Comparison of ENCODE assay signal across 1 cellular context in the genomic region with DNA sequence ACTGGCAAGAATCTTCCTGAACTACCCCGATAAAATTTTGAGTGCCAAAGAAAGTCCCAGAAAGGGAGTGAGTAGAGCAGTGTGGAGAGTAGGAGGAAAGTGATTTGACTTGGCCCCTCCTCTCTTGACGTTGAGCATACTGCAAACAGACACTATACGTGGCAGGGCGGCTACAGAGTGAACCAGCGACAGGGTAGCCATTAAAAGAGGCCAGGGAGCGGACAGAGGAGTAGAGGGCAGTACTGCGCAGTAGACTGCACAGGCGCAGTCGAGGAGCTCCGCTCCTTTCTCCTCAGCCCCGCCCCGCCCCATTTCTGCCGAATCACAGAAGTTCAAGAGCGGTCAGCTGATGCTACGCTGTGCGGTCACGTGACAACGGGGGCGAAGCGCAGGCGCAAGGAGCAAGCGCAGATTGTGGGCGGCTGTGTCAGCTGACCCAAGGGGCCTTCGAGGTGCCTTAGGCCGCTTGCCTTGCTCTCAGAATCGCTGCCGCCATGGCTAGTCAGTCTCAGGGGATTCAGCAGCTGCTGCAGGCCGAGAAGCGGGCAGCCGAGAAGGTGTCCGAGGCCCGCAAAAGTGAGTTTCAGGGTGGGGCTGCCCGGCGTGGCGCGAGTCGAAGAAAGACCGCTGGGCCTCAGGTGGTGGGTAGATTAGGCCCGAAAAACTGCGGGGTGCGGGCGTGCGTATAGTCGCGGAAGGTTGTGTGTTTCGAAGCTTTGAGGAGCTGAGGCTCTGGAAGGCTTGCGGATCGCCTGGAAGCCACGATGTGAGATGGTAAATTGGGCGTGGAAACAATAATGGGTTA.
A peak's percentile ranks its signal among the peaks of the same experiment; 100 is the strongest.
TF ChIP-seq lines count a peak whose summit lies in the region.

A gene with protein sequence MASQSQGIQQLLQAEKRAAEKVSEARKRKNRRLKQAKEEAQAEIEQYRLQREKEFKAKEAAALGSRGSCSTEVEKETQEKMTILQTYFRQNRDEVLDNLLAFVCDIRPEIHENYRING (plus strand): TSS at position 425 of the 805 bp plus-strand sequence. CDS start 70 bp downstream, at position 495.

TF ChIP-seq in K562, 482 proteins besides CTCF, POLR2A, EP300 and RAD21 (continued from another document and continues in another):
- TF ChIP-seq, protein P1, sequence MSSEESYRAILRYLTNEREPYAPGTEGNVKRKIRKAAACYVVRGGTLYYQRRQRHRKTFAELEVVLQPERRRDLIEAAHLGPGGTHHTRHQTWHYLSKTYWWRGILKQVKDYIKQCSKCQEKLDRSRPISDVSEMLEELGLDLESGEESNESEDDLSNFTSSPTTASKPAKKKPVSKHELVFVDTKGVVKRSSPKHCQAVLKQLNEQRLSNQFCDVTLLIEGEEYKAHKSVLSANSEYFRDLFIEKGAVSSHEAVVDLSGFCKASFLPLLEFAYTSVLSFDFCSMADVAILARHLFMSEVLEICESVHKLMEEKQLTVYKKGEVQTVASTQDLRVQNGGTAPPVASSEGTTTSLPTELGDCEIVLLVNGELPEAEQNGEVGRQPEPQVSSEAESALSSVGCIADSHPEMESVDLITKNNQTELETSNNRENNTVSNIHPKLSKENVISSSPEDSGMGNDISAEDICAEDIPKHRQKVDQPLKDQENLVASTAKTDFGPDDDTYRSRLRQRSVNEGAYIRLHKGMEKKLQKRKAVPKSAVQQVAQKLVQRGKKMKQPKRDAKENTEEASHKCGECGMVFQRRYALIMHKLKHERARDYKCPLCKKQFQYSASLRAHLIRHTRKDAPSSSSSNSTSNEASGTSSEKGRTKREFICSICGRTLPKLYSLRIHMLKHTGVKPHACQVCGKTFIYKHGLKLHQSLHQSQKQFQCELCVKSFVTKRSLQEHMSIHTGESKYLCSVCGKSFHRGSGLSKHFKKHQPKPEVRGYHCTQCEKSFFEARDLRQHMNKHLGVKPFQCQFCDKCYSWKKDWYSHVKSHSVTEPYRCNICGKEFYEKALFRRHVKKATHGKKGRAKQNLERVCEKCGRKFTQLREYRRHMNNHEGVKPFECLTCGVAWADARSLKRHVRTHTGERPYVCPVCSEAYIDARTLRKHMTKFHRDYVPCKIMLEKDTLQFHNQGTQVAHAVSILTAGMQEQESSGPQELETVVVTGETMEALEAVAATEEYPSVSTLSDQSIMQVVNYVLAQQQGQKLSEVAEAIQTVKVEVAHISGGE (CRISPR knock-in tag; IDR thresholded peaks at IDR 0.05) = peak in 2 of 3 experiments; percentile 29 to 59; a peak in 2 of 6 replicates
- TF ChIP-seq ZNF785 (CRISPR knock-in tag; IDR thresholded peaks at IDR 0.05) (no peak), ZFP30 (CRISPR knock-in tag; IDR thresholded peaks at IDR 0.05; ENCODE audit: borderline replicate concordance) (no peak), LCOR (CRISPR knock-in tag; IDR thresholded peaks at IDR 0.05) (peak; percentile 50; the same call in 1 of the 2 replicates), HEY1 (CRISPR knock-in tag; IDR thresholded peaks at IDR 0.05; ENCODE audit: borderline replicate concordance) (no peak), BRD9 (IDR thresholded peaks at IDR 0.05; ENCODE audit: low read depth, partially characterized antibody) (peak; percentile 46), SIN3A (IDR thresholded peaks at IDR 0.05; ENCODE audit: borderline replicate concordance in 2 of 2, control insufficient read depth in 1 of 2, low read depth in 2 of 2, low read length in 2 of 2) (peak; percentile 90 to 96; a peak in 3 of 4 replicates), CHD1 (IDR thresholded peaks at IDR 0.05; ENCODE audit: low read length) (no peak), ESRRB (CRISPR knock-in tag; IDR thresholded peaks at IDR 0.05; ENCODE audit: borderline replicate concordance) (no peak), MTA2 (IDR thresholded peaks at IDR 0.05; ENCODE audit: low read depth) (no peak), BHLHE40 (IDR thresholded peaks at IDR 0.05; ENCODE audit: low read length) (peak; percentile 94), RBM15 (IDR thresholded peaks at IDR 0.05; ENCODE audit: insufficient read depth, low read length) (no peak), TRIM24 (IDR thresholded peaks at IDR 0.05) (0 out of 4 replicates have a peak, but pooled peaks of 1 of the 2 experiments have one; percentile 18), WHSC1 (IDR thresholded peaks at IDR 0.05; ENCODE audit: low read length) (no peak), SUPT5H (IDR thresholded peaks at IDR 0.05) (peak; percentile 93), ZBTB17 (CRISPR knock-in tag; IDR thresholded peaks at IDR 0.05) (peak; percentile 61; the same call in 1 of the 2 replicates), ELF2 (CRISPR knock-in tag; IDR thresholded peaks at IDR 0.05) (0 out of 2 replicates have a peak, but pooled peaks have one; percentile 28), DMBX1 (CRISPR knock-in tag; IDR thresholded peaks at IDR 0.05; ENCODE audit: borderline replicate concordance) (no peak), MAZ (CRISPR knock-in tag; conservative IDR thresholded peaks at IDR 0.05 in 1 of 2, IDR thresholded peaks at IDR 0.05 in 1 of 2) (peak; percentile 75 to 77; a peak in 3 of 4 replicates)
- TF ChIP-seq, protein P2, sequence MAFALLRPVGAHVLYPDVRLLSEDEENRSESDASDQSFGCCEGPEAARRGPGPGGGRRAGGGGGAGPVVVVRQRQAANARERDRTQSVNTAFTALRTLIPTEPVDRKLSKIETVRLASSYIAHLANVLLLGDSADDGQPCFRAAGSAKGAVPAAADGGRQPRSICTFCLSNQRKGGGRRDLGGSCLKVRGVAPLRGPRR (CRISPR knock-in tag; IDR thresholded peaks at IDR 0.05) = no peak
- TF ChIP-seq, protein P3, sequence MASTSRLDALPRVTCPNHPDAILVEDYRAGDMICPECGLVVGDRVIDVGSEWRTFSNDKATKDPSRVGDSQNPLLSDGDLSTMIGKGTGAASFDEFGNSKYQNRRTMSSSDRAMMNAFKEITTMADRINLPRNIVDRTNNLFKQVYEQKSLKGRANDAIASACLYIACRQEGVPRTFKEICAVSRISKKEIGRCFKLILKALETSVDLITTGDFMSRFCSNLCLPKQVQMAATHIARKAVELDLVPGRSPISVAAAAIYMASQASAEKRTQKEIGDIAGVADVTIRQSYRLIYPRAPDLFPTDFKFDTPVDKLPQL (IDR thresholded peaks at IDR 0.05; ENCODE audit: extremely low read depth, insufficient read length) = no peak
- TF ChIP-seq, protein P4, sequence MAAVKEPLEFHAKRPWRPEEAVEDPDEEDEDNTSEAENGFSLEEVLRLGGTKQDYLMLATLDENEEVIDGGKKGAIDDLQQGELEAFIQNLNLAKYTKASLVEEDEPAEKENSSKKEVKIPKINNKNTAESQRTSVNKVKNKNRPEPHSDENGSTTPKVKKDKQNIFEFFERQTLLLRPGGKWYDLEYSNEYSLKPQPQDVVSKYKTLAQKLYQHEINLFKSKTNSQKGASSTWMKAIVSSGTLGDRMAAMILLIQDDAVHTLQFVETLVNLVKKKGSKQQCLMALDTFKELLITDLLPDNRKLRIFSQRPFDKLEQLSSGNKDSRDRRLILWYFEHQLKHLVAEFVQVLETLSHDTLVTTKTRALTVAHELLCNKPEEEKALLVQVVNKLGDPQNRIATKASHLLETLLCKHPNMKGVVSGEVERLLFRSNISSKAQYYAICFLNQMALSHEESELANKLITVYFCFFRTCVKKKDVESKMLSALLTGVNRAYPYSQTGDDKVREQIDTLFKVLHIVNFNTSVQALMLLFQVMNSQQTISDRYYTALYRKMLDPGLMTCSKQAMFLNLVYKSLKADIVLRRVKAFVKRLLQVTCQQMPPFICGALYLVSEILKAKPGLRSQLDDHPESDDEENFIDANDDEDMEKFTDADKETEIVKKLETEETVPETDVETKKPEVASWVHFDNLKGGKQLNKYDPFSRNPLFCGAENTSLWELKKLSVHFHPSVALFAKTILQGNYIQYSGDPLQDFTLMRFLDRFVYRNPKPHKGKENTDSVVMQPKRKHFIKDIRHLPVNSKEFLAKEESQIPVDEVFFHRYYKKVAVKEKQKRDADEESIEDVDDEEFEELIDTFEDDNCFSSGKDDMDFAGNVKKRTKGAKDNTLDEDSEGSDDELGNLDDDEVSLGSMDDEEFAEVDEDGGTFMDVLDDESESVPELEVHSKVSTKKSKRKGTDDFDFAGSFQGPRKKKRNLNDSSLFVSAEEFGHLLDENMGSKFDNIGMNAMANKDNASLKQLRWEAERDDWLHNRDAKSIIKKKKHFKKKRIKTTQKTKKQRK (IDR thresholded peaks at IDR 0.05; ENCODE audit: borderline replicate concordance, low read depth, low read length) = no peak
- TF ChIP-seq, protein P5, sequence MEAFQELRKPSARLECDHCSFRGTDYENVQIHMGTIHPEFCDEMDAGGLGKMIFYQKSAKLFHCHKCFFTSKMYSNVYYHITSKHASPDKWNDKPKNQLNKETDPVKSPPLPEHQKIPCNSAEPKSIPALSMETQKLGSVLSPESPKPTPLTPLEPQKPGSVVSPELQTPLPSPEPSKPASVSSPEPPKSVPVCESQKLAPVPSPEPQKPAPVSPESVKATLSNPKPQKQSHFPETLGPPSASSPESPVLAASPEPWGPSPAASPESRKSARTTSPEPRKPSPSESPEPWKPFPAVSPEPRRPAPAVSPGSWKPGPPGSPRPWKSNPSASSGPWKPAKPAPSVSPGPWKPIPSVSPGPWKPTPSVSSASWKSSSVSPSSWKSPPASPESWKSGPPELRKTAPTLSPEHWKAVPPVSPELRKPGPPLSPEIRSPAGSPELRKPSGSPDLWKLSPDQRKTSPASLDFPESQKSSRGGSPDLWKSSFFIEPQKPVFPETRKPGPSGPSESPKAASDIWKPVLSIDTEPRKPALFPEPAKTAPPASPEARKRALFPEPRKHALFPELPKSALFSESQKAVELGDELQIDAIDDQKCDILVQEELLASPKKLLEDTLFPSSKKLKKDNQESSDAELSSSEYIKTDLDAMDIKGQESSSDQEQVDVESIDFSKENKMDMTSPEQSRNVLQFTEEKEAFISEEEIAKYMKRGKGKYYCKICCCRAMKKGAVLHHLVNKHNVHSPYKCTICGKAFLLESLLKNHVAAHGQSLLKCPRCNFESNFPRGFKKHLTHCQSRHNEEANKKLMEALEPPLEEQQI (IDR thresholded peaks at IDR 0.05) = peak; percentile 52; the same call in 1 of the 2 replicates
- TF ChIP-seq, protein P6, sequence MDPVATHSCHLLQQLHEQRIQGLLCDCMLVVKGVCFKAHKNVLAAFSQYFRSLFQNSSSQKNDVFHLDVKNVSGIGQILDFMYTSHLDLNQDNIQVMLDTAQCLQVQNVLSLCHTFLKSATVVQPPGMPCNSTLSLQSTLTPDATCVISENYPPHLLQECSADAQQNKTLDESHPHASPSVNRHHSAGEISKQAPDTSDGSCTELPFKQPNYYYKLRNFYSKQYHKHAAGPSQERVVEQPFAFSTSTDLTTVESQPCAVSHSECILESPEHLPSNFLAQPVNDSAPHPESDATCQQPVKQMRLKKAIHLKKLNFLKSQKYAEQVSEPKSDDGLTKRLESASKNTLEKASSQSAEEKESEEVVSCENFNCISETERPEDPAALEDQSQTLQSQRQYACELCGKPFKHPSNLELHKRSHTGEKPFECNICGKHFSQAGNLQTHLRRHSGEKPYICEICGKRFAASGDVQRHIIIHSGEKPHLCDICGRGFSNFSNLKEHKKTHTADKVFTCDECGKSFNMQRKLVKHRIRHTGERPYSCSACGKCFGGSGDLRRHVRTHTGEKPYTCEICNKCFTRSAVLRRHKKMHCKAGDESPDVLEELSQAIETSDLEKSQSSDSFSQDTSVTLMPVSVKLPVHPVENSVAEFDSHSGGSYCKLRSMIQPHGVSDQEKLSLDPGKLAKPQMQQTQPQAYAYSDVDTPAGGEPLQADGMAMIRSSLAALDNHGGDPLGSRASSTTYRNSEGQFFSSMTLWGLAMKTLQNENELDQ (CRISPR knock-in tag; IDR thresholded peaks at IDR 0.05; ENCODE audit: borderline replicate concordance) = no peak
- TF ChIP-seq, protein P7, sequence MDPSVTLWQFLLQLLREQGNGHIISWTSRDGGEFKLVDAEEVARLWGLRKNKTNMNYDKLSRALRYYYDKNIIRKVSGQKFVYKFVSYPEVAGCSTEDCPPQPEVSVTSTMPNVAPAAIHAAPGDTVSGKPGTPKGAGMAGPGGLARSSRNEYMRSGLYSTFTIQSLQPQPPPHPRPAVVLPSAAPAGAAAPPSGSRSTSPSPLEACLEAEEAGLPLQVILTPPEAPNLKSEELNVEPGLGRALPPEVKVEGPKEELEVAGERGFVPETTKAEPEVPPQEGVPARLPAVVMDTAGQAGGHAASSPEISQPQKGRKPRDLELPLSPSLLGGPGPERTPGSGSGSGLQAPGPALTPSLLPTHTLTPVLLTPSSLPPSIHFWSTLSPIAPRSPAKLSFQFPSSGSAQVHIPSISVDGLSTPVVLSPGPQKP (CRISPR knock-in tag; IDR thresholded peaks at IDR 0.05) = no peak
- TF ChIP-seq, protein P8, sequence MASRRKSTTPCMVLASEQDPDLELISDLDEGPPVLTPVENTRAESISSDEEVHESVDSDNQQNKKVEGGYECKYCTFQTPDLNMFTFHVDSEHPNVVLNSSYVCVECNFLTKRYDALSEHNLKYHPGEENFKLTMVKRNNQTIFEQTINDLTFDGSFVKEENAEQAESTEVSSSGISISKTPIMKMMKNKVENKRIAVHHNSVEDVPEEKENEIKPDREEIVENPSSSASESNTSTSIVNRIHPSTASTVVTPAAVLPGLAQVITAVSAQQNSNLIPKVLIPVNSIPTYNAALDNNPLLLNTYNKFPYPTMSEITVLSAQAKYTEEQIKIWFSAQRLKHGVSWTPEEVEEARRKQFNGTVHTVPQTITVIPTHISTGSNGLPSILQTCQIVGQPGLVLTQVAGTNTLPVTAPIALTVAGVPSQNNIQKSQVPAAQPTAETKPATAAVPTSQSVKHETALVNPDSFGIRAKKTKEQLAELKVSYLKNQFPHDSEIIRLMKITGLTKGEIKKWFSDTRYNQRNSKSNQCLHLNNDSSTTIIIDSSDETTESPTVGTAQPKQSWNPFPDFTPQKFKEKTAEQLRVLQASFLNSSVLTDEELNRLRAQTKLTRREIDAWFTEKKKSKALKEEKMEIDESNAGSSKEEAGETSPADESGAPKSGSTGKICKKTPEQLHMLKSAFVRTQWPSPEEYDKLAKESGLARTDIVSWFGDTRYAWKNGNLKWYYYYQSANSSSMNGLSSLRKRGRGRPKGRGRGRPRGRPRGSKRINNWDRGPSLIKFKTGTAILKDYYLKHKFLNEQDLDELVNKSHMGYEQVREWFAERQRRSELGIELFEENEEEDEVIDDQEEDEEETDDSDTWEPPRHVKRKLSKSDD (conservative IDR thresholded peaks at IDR 0.05; ENCODE audit: low read length) = no peak
- TF ChIP-seq, protein P9, sequence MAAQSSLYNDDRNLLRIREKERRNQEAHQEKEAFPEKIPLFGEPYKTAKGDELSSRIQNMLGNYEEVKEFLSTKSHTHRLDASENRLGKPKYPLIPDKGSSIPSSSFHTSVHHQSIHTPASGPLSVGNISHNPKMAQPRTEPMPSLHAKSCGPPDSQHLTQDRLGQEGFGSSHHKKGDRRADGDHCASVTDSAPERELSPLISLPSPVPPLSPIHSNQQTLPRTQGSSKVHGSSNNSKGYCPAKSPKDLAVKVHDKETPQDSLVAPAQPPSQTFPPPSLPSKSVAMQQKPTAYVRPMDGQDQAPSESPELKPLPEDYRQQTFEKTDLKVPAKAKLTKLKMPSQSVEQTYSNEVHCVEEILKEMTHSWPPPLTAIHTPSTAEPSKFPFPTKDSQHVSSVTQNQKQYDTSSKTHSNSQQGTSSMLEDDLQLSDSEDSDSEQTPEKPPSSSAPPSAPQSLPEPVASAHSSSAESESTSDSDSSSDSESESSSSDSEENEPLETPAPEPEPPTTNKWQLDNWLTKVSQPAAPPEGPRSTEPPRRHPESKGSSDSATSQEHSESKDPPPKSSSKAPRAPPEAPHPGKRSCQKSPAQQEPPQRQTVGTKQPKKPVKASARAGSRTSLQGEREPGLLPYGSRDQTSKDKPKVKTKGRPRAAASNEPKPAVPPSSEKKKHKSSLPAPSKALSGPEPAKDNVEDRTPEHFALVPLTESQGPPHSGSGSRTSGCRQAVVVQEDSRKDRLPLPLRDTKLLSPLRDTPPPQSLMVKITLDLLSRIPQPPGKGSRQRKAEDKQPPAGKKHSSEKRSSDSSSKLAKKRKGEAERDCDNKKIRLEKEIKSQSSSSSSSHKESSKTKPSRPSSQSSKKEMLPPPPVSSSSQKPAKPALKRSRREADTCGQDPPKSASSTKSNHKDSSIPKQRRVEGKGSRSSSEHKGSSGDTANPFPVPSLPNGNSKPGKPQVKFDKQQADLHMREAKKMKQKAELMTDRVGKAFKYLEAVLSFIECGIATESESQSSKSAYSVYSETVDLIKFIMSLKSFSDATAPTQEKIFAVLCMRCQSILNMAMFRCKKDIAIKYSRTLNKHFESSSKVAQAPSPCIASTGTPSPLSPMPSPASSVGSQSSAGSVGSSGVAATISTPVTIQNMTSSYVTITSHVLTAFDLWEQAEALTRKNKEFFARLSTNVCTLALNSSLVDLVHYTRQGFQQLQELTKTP (IDR thresholded peaks at IDR 0.05; ENCODE audit: low read depth in 1 of 2, partially characterized antibody in 2 of 2) = peak in 1 of 2 experiments; percentile 21
